In the genomic region with DNA sequence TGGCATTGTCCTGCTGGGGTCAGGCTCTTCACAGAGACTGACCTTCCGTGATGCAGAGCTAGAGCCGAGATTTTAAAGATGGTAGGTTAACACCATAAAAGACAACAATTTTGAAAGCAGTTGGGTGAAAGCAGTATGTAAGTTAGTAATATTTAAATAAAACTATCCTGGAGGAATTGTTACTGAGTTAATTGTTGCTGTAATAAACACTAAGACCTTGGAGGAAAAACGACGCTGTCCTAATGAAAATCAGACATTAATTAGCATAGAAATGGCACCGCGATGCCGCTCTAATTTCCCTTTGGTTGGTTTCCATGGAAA, we compare ENCODE assay signal across 1 cellular context.
TF ChIP-seq lines count a peak whose summit lies in the region.

No MANE protein-coding gene starts in this region.

TF ChIP-seq in liver, 16 proteins besides CTCF, POLR2A, EP300 and RAD21 (continued from another document):
- TF ChIP-seq, protein P1, sequence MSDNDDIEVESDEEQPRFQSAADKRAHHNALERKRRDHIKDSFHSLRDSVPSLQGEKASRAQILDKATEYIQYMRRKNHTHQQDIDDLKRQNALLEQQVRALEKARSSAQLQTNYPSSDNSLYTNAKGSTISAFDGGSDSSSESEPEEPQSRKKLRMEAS (IDR thresholded peaks at IDR 0.05): no peak
- no peak for TF ChIP-seq JUND (IDR thresholded peaks at IDR 0.05)
- no peak for TF ChIP-seq TAF1 (conservative IDR thresholded peaks at IDR 0.05)
- TF ChIP-seq, protein P2, sequence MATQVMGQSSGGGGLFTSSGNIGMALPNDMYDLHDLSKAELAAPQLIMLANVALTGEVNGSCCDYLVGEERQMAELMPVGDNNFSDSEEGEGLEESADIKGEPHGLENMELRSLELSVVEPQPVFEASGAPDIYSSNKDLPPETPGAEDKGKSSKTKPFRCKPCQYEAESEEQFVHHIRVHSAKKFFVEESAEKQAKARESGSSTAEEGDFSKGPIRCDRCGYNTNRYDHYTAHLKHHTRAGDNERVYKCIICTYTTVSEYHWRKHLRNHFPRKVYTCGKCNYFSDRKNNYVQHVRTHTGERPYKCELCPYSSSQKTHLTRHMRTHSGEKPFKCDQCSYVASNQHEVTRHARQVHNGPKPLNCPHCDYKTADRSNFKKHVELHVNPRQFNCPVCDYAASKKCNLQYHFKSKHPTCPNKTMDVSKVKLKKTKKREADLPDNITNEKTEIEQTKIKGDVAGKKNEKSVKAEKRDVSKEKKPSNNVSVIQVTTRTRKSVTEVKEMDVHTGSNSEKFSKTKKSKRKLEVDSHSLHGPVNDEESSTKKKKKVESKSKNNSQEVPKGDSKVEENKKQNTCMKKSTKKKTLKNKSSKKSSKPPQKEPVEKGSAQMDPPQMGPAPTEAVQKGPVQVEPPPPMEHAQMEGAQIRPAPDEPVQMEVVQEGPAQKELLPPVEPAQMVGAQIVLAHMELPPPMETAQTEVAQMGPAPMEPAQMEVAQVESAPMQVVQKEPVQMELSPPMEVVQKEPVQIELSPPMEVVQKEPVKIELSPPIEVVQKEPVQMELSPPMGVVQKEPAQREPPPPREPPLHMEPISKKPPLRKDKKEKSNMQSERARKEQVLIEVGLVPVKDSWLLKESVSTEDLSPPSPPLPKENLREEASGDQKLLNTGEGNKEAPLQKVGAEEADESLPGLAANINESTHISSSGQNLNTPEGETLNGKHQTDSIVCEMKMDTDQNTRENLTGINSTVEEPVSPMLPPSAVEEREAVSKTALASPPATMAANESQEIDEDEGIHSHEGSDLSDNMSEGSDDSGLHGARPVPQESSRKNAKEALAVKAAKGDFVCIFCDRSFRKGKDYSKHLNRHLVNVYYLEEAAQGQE (IDR thresholded peaks at IDR 0.05): no peak
- TF ChIP-seq YY1 (IDR thresholded peaks at IDR 0.05): no peak
- no peak for TF ChIP-seq HNF4G (IDR thresholded peaks at IDR 0.05)
- no peak for TF ChIP-seq FOXA2 (IDR thresholded peaks at IDR 0.05)
- TF ChIP-seq HNF4A (conservative IDR thresholded peaks at IDR 0.05): no peak
- no peak for TF ChIP-seq SP1 (IDR thresholded peaks at IDR 0.05)
- TF ChIP-seq FOXA1 (IDR thresholded peaks at IDR 0.05): no peak
- TF ChIP-seq EGR1 (IDR thresholded peaks at IDR 0.05; ENCODE audit: low read depth in 2 of 2): no peak
- no peak for TF ChIP-seq NR2F2 (IDR thresholded peaks at IDR 0.05)
- TF ChIP-seq, protein P3, sequence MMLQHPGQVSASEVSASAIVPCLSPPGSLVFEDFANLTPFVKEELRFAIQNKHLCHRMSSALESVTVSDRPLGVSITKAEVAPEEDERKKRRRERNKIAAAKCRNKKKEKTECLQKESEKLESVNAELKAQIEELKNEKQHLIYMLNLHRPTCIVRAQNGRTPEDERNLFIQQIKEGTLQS (IDR thresholded peaks at IDR 0.05): no peak
- TF ChIP-seq, protein P4, sequence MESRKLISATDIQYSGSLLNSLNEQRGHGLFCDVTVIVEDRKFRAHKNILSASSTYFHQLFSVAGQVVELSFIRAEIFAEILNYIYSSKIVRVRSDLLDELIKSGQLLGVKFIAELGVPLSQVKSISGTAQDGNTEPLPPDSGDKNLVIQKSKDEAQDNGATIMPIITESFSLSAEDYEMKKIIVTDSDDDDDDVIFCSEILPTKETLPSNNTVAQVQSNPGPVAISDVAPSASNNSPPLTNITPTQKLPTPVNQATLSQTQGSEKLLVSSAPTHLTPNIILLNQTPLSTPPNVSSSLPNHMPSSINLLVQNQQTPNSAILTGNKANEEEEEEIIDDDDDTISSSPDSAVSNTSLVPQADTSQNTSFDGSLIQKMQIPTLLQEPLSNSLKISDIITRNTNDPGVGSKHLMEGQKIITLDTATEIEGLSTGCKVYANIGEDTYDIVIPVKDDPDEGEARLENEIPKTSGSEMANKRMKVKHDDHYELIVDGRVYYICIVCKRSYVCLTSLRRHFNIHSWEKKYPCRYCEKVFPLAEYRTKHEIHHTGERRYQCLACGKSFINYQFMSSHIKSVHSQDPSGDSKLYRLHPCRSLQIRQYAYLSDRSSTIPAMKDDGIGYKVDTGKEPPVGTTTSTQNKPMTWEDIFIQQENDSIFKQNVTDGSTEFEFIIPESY (IDR thresholded peaks at IDR 0.05): no peak
